Comparison of ENCODE assay signal across 1 cellular context in genomic region chr1:24199291-24199900, GRCh38.
TF ChIP-seq lines count a peak whose summit lies in the region.

No MANE protein-coding gene starts in this region.

TF ChIP-seq in endothelial cell of umbilical vein, 7 proteins besides CTCF, POLR2A, EP300 and RAD21:
- TF ChIP-seq JUN (IDR thresholded peaks at IDR 0.05; ENCODE audit: borderline replicate concordance, insufficient read depth, insufficient read length, low read depth) (no peak), MYC (IDR thresholded peaks at IDR 0.05; ENCODE audit: low read depth, low read length) (no peak), POLR2AphosphoS5 (IDR thresholded peaks at IDR 0.05; ENCODE audit: insufficient read depth, low read depth, low read length) (no peak), GATA2 (IDR thresholded peaks at IDR 0.05; ENCODE audit: insufficient read depth, insufficient read length, low read depth, low read length) (no peak), FOS (IDR thresholded peaks at IDR 0.05; ENCODE audit: borderline replicate concordance, insufficient read depth, low read length) (no peak), MAX (IDR thresholded peaks at IDR 0.05; ENCODE audit: insufficient read depth, insufficient read length) (no peak), EZH2 (IDR thresholded peaks at IDR 0.05; ENCODE audit: borderline replicate concordance, low read depth, low read length, severe bottlenecking) (no peak)
TF ChIP-seq in endothelial cell of umbilical vein: peak in this region for 0.
